ENCODE assay signal across 8 cellular contexts in the genomic region with DNA sequence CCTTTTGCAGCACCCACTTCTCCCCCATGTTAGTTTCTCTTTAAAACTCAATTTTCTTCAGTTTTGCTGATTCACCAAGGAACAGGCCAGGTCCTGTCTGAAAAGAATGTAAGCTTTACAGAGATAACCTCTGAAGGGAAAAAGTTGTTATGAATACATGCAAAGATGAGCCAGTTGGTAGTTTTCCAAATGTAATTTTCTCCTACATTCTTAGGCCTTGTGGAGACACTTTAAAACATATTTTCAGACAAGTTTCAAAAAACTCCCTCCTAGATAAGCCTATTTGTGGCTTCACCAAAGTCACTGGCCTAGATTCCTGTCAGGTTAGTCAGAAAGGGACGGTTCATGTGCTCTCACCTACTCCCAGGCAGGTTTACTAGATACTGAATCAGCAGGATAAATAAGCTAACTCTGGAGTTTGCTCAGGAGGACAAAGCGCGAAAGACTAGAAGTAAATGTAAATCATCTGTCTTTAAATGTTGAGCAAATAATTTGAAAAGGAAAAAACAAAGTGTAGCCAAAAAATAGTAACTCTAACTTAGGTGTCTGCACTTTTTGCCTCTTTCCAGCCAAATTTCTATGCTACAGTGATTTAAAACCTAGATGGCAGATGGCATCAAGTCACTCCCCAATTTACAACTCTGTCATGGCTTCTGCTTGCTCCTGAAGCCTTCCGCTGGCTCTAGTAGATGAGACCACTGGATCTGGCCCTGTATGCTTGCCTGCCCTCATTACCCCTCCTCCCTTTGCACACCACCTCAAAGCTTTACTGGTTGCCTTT. TPM values are rescaled to one million over a fixed set of nuclear protein-coding genes. Genes with fewer than 3 reads are reported as not detected.
DNase-seq lines count a peak whose midpoint lies in the region; ATAC-seq and TF ChIP-seq lines count a peak whose summit lies in the region.
"Had no signal": no experiment of that assay in that cellular context is flagged by ENCODE, and none has a peak within 500 bp of the region (broad histone marks: within the 10 kb centered on the region; RNA-seq: fewer than 3 reads in every experiment).

No MANE protein-coding gene starts in this region.

- peak overlapping the region; percentile 43 for H3K4me2 ChIP-seq in SK-N-SH

- CTCF ChIA-PET in SK-N-SH (lab: Yijun Ruan, JAX) = no interaction called here

- H3K27ac ChIP-seq in SK-N-SH (ENCODE audit: low read depth in 2 of 2, low read length in 1 of 2) (peak overlapping the region; percentile 51 to 87; a peak in 3 of 4 replicates), suprapubic skin (peak overlapping the region; percentile 88)

- no peak for TF ChIP-seq CTCF in SK-N-SH (IDR thresholded peaks at IDR 0.05)
- TF ChIP-seq CTCF in fibroblast of the aortic adventitia (IDR thresholded peaks at IDR 0.05; ENCODE audit: insufficient read depth, low read length) = no peak
- TF ChIP-seq CTCF in suprapubic skin (IDR thresholded peaks at IDR 0.05) = no peak

- H3K27me3 ChIP-seq in SK-N-SH (ENCODE audit: insufficient read depth) (no peaks in the 10 kb centered on the region), suprapubic skin (no peaks in the 10 kb centered on the region)

- TF ChIP-seq RAD21 in SK-N-SH (IDR thresholded peaks at IDR 0.05; ENCODE audit: low read length) = no peak

- H3K9ac ChIP-seq in SK-N-SH = peak overlapping the region; percentile 32; the same call in 1 of the 2 replicates

- H3K9me2 ChIP-seq in SK-N-SH = no peaks in the 10 kb centered on the region

- no peak for TF ChIP-seq POLR2A in suprapubic skin (IDR thresholded peaks at IDR 0.05)

- ATAC-seq in HG03139 (IDR thresholded peaks at IDR 0.05; ENCODE audit: unreplicated experiment) = no peak

- TF ChIP-seq EP300 in SK-N-SH (IDR thresholded peaks at IDR 0.05; ENCODE audit: borderline replicate concordance in 1 of 2, low read depth in 1 of 2, low read length in 1 of 2) = peak in 1 of 2 experiments; percentile 70; a peak in 1 of 4 replicates
- no peak for TF ChIP-seq EP300 in suprapubic skin (IDR thresholded peaks at IDR 0.05)

- H3K79me2 ChIP-seq in SK-N-SH (ENCODE audit: insufficient read depth) = peaks cover 20% of the 10 kb centered on the region; the same call in 1 of the 2 replicates

- H3K4me3 ChIP-seq in SK-N-SH (ENCODE audit: low read depth in 2 of 2, low read length in 1 of 2) = 0 out of 4 replicates have a peak overlapping the region, but pooled peaks of 1 of the 2 experiments have one; percentile 6
- no peak overlapping the region for H3K4me3 ChIP-seq in fibroblast of the aortic adventitia (ENCODE audit: low read depth, low read length)
- H3K4me3 ChIP-seq in suprapubic skin = no peak overlapping the region

- POLR2A ChIA-PET in SK-N-SH (lab: Yijun Ruan, JAX) = no interaction called here

- no peaks in the 10 kb centered on the region for H4K20me1 ChIP-seq in SK-N-SH (ENCODE audit: insufficient read depth)

- H3K4me1 ChIP-seq in SK-N-SH (ENCODE audit: control insufficient read depth in 1 of 2, insufficient read depth in 2 of 2, low read depth in 1 of 2, low read length in 1 of 2) = peaks cover 0 to 20% of the 10 kb centered on the region in 2 experiments; a peak in 2 of 4 replicates
- H3K4me1 ChIP-seq in suprapubic skin = peaks cover 35% of the 10 kb centered on the region

- H3K36me3 ChIP-seq in SK-N-SH (replicated peaks in 1 of 2; ENCODE audit: control insufficient read depth in 1 of 2, insufficient read depth in 2 of 2, low read length in 1 of 2) (no peaks in the 10 kb centered on the region), suprapubic skin (no peaks in the 10 kb centered on the region)

- DNase-seq in HCEC 1CT = peak; percentile 22
- no peak for DNase-seq in SK-N-SH
- DNase-seq in fibroblast of the aortic adventitia (ENCODE audit: low read depth) = peak; percentile 95
- no peak for DNase-seq in suprapubic skin (ENCODE audit: low spot score in 2 of 2)
- no peak for DNase-seq in hypothalamus (lab: John Stamatoyannopoulos, UW)
- no peak for DNase-seq in anterior cingulate cortex (lab: John Stamatoyannopoulos, UW)
- DNase-seq: NCI-H446 had no signal

- WGBS in SK-N-SH (ENCODE audit: low lambda C conversion rate) = 57% methylated on average over 4 of the region's 4 CpGs
- WGBS in suprapubic skin = 54% methylated on average over 4 of the region's 4 CpGs

- peak overlapping the region; percentile 12; the same call in 1 of the 2 replicates for H2AFZ ChIP-seq in SK-N-SH (ENCODE audit: low read depth)

- H3F3A ChIP-seq in SK-N-SH (replicated peaks; ENCODE audit: insufficient read depth) = peaks cover 54% of the 10 kb centered on the region

- H3K9me3 ChIP-seq in SK-N-SH = no peaks in the 10 kb centered on the region
- no peaks in the 10 kb centered on the region for H3K9me3 ChIP-seq in suprapubic skin

TF ChIP-seq in SK-N-SH, 30 proteins besides CTCF, POLR2A, EP300 and RAD21 (continues in another document):
- TF ChIP-seq TCF12 (IDR thresholded peaks at IDR 0.05) = peak; percentile 49; the same call in 1 of the 2 replicates
- TF ChIP-seq GABPA (IDR thresholded peaks at IDR 0.05; ENCODE audit: low read depth) = no peak
- no peak; the same call in 1 of the 2 replicates for TF ChIP-seq FOXM1 (IDR thresholded peaks at IDR 0.05; ENCODE audit: low read depth)
- no peak for TF ChIP-seq RCOR1 (IDR thresholded peaks at IDR 0.05; ENCODE audit: low read length)
- no peak for TF ChIP-seq YY1 (IDR thresholded peaks at IDR 0.05; ENCODE audit: low read depth)
- TF ChIP-seq USF1 (IDR thresholded peaks at IDR 0.05; ENCODE audit: borderline replicate concordance, low read depth) = no peak
- no peak for TF ChIP-seq CHD2 (IDR thresholded peaks at IDR 0.05; ENCODE audit: low read length, partially characterized antibody)
- no peak for TF ChIP-seq GATA2 (CRISPR knock-in tag; IDR thresholded peaks at IDR 0.05)
- no peak for TF ChIP-seq NRF1 (IDR thresholded peaks at IDR 0.05; ENCODE audit: low read depth, low read length)
- TF ChIP-seq EZH2phosphoT487 (IDR thresholded peaks at IDR 0.05; ENCODE audit: borderline replicate concordance, low read depth) = no peak
- peak; percentile 55; the same call in 1 of the 2 replicates for TF ChIP-seq NFIC (IDR thresholded peaks at IDR 0.05; ENCODE audit: borderline replicate concordance)
- peak; percentile 38; the same call in 1 of the 2 replicates for TF ChIP-seq MAX (IDR thresholded peaks at IDR 0.05; ENCODE audit: low read depth)
- TF ChIP-seq, protein P1, sequence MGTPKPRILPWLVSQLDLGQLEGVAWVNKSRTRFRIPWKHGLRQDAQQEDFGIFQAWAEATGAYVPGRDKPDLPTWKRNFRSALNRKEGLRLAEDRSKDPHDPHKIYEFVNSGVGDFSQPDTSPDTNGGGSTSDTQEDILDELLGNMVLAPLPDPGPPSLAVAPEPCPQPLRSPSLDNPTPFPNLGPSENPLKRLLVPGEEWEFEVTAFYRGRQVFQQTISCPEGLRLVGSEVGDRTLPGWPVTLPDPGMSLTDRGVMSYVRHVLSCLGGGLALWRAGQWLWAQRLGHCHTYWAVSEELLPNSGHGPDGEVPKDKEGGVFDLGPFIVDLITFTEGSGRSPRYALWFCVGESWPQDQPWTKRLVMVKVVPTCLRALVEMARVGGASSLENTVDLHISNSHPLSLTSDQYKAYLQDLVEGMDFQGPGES (IDR thresholded peaks at IDR 0.05; ENCODE audit: low read depth, low read length) = no peak
- TF ChIP-seq JUND (IDR thresholded peaks at IDR 0.05) = peak; percentile 72
- peak; percentile 59; the same call in 1 of the 2 replicates for TF ChIP-seq TEAD4 (IDR thresholded peaks at IDR 0.05; ENCODE audit: borderline replicate concordance, insufficient read depth)
- TF ChIP-seq ELF1 (IDR thresholded peaks at IDR 0.05) = no peak
- no peak for TF ChIP-seq FOXJ3 (CRISPR knock-in tag; IDR thresholded peaks at IDR 0.05)
- peak; percentile 63; the same call in 1 of the 2 replicates for TF ChIP-seq FOSL2 (IDR thresholded peaks at IDR 0.05; ENCODE audit: borderline replicate concordance, low read depth)

RNA-seq across cellular contexts. Expression of gene ATP6V1E1, which starts 4.9 kb away (rescaled TPM):
- 140 and 195 TPM in 2 replicates for polyA plus RNA-seq in SK-N-SH (2012; rRNA removed)
- polyA plus RNA-seq in SK-N-SH (2012; cell fraction: cytosol; rRNA removed) = 181 and 188 TPM in 2 replicates
- polyA plus RNA-seq in SK-N-SH (2012; cell fraction: nucleus; rRNA removed) = 68.3 and 108 TPM in 2 replicates
- 72.3 and 115 TPM in 2 replicates for total RNA-seq in fibroblast of the aortic adventitia (ENCODE audit: low replicate concordance)
- total RNA-seq in suprapubic skin = 100 to 1,000 TPM; 106 to 128 (median 115) TPM

RNA-seq across cellular contexts. Expression of gene BCL2L13, which starts 5.2 kb away (rescaled TPM):
- 37.1 and 51.3 TPM in 2 replicates for polyA plus RNA-seq in SK-N-SH (2012; rRNA removed)
- 34.8 and 43.2 TPM in 2 replicates for polyA plus RNA-seq in SK-N-SH (2012; cell fraction: cytosol; rRNA removed)
- polyA plus RNA-seq in SK-N-SH (2012; cell fraction: nucleus; rRNA removed) = 23.9 and 31.8 TPM in 2 replicates
- total RNA-seq in fibroblast of the aortic adventitia (ENCODE audit: low replicate concordance) (40.2 and 46.0 TPM in 2 replicates), suprapubic skin (10 to 100 TPM; 56.6 to 71.3 (median 68.9) TPM)

Comparison
In these comparisons a context has a peak if more than half of its experiments do, and no peak if none do; other contexts are left out.
1. DNase-seq: peak in HCEC 1CT (single experiment) and fibroblast of the aortic adventitia (single experiment); none in SK-N-SH (single experiment), suprapubic skin (0 of 2), hypothalamus (0 of 51) and anterior cingulate cortex (0 of 58).